In the genomic region with DNA sequence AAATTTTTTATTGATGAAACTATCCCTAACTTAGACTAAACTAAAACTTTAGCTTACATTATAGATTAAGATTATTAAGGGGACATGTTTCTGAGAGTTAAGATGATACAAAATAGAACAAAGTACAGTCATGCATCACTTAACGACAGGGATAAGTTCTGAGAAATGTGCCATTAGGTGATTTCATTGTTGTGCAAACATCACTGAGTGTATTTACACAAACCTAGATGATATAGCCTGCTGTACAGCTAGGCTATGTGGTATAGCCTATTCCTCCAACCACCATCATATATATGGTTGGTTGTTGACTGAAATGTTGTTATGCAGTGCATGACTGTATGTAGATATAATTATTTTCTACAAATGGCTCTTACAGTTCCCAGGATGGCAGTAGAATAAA, we compare ENCODE assay signal across 15 cellular contexts. TPM values are rescaled to one million over a fixed set of nuclear protein-coding genes. Genes with fewer than 3 reads are reported as not detected.
DNase-seq lines count a peak whose midpoint lies in the region; ATAC-seq, FAIRE-seq and TF ChIP-seq lines count a peak whose summit lies in the region.
"Had no signal": no experiment of that assay in that cellular context is flagged by ENCODE, and none has a peak within 500 bp of the region (broad histone marks: within the 10 kb centered on the region; RNA-seq: fewer than 3 reads in every experiment).

No MANE protein-coding gene starts in this region.

- ATAC-seq in left colon, result peak; percentile 71
- no peak for ATAC-seq in naive thymus-derived CD4-positive, alpha-beta T cell
- ATAC-seq: A549, GM12878, HCT116 had no signal

- no peak overlapping the region for H3K4me3 Mint-ChIP-seq in chondrocyte (ENCODE audit: unreplicated experiment)
- no peak overlapping the region for H3K4me3 Mint-ChIP-seq in naive thymus-derived CD4-positive, alpha-beta T cell
- H3K4me3 Mint-ChIP-seq: CD4-positive, alpha-beta memory T cell had no signal

- H3K4me1 Mint-ChIP-seq in chondrocyte (ENCODE audit: low read depth), result peaks cover 3% of the 10 kb centered on the region
- no peaks in the 10 kb centered on the region for H3K4me1 Mint-ChIP-seq in naive thymus-derived CD4-positive, alpha-beta T cell
- H3K4me1 Mint-ChIP-seq: CD4-positive, alpha-beta memory T cell had no signal

- intact Hi-C loops in left colon (cut with DNase I, micrococcal nuclease), result no loop called here
- intact Hi-C loops in naive thymus-derived CD4-positive, alpha-beta T cell (cut with micrococcal nuclease), result no loop called here

- peaks cover 8% of the 10 kb centered on the region for H3K36me3 Mint-ChIP-seq in chondrocyte (ENCODE audit: low read depth)
- peaks cover 0 to 19% (median 5%) of the 10 kb centered on the region in 5 donors for H3K36me3 Mint-ChIP-seq in naive thymus-derived CD4-positive, alpha-beta T cell

- H3K27ac ChIP-seq in naive thymus-derived CD4-positive, alpha-beta T cell (ENCODE audit: low read depth, low read length), result no peak overlapping the region
- H3K27ac ChIP-seq: A549, C4-2B, GM23248 had no signal

- POLR2A ChIA-PET in naive thymus-derived CD4-positive, alpha-beta T cell (lab: Charles Lee), result no interaction called here

- no peaks in the 10 kb centered on the region for H3K27me3 ChIP-seq in naive thymus-derived CD4-positive, alpha-beta T cell (ENCODE audit: control insufficient read depth in 2 of 2, insufficient read depth in 2 of 2, low read length in 2 of 2)
- H3K27me3 ChIP-seq: BE2C had no signal

- H3K27me3 Mint-ChIP-seq in chondrocyte (ENCODE audit: low read depth), result no peaks in the 10 kb centered on the region
- no peaks in the 10 kb centered on the region for H3K27me3 Mint-ChIP-seq in naive thymus-derived CD4-positive, alpha-beta T cell
- H3K27me3 Mint-ChIP-seq: CD4-positive, alpha-beta memory T cell had no signal

- H3K36me3 ChIP-seq in naive thymus-derived CD4-positive, alpha-beta T cell (ENCODE audit: control insufficient read depth in 2 of 3, insufficient read depth in 3 of 3, low read length in 3 of 3), result peaks cover 0 to 28% (median 0%) of the 10 kb centered on the region in 3 experiments

- CTCF ChIA-PET in naive thymus-derived CD4-positive, alpha-beta T cell (lab: Charles Lee), result no interaction called here

- H3K9me3 Mint-ChIP-seq in chondrocyte (ENCODE audit: low read depth), result no peaks in the 10 kb centered on the region
- no peaks in the 10 kb centered on the region for H3K9me3 Mint-ChIP-seq in naive thymus-derived CD4-positive, alpha-beta T cell
- H3K9me3 Mint-ChIP-seq: CD4-positive, alpha-beta memory T cell had no signal

- H3K9me3 ChIP-seq in naive thymus-derived CD4-positive, alpha-beta T cell (ENCODE audit: control insufficient read depth in 2 of 3, low read length in 3 of 3), result no peaks in the 10 kb centered on the region
- H3K9me3 ChIP-seq: A549, BE2C had no signal

- no peaks in the 10 kb centered on the region for H3K4me1 ChIP-seq in naive thymus-derived CD4-positive, alpha-beta T cell (ENCODE audit: control insufficient read depth in 2 of 2, insufficient read depth in 2 of 2, low read length in 2 of 2)
- H3K4me1 ChIP-seq: A549, BE2C had no signal

- FAIRE-seq in urothelium cell line (lab: Jason Lieb, UNC), result peak; percentile 96
- FAIRE-seq: A549, GM12878, H54 had no signal

- no peak overlapping the region for H3K27ac Mint-ChIP-seq in chondrocyte (ENCODE audit: unreplicated experiment)
- H3K27ac Mint-ChIP-seq in naive thymus-derived CD4-positive, alpha-beta T cell, result no peak overlapping the region

- H3K4me3 ChIP-seq in naive thymus-derived CD4-positive, alpha-beta T cell (ENCODE audit: low read length), result no peak overlapping the region
- H3K4me3 ChIP-seq: A549, GM12878, GM23248 had no signal

- DNase-seq in NCI-H748 (lab: John Stamatoyannopoulos, UW; ENCODE audit: unreplicated experiment) (peak; percentile 8), NCI-H748 treated with DMSO at 0.1 percent for 48 hours (lab: John Stamatoyannopoulos, UW) (no peak), NCI-H69 (lab: John Stamatoyannopoulos, UW) (peak; percentile 31), left colon (no peak), urothelium cell line (ENCODE audit: low spot score) (no peak), chondrocyte (ENCODE audit: low spot score) (no peak)
- no peak for DNase-seq in naive thymus-derived CD4-positive, alpha-beta T cell
- DNase-seq: BE2C; CD4-positive, alpha-beta memory T cell; GM23248 had no signal

- no peak for TF ChIP-seq CTCF in chondrocyte (IDR thresholded peaks at IDR 0.05)

RNA-seq across cellular contexts. Expression of a gene that starts 46.5 kb away (rescaled TPM):
- 10 to 100 TPM; 80.3 to 91.2 TPM for total RNA-seq in left colon
- 72.6 to 77.8 TPM (median 74.9 TPM) in 3 replicates for total RNA-seq in chondrocyte
- 10 to 100 TPM; 28.5 to 41.5 (median 33.4) TPM for total RNA-seq in naive thymus-derived CD4-positive, alpha-beta T cell
- polyA plus RNA-seq in naive thymus-derived CD4-positive, alpha-beta T cell, result 10 to 100 TPM; 43.3 to 45.6 TPM

RNA-seq across cellular contexts. Expression of a gene that starts 47.0 kb away (rescaled TPM):
- total RNA-seq in left colon (10 to 100 TPM; 58.1 to 66.2 TPM), chondrocyte (88.3 to 91.5 TPM (median 90.5 TPM) in 3 replicates)
- total RNA-seq in naive thymus-derived CD4-positive, alpha-beta T cell, result 100 to 1,000 TPM in 1 of 5 experiments, 10 to 100 TPM in 4; 41.4 to 115 (median 49.4) TPM
- polyA plus RNA-seq in naive thymus-derived CD4-positive, alpha-beta T cell, result 100 to 1,000 TPM in 1 of 2 donors, 10 to 100 TPM in 1; 65.1 to 112 TPM

Comparison
In these comparisons a context has a peak if more than half of its experiments do, and no peak if none do; other contexts are left out.
1. DNase-seq: peak in NCI-H748 (single experiment) and NCI-H69 (single experiment); none in NCI-H748 treated with DMSO at 0.1 percent for 48 hours (single experiment), left colon (0 of 2), urothelium cell line (single experiment), chondrocyte (single experiment) and naive thymus-derived CD4-positive, alpha-beta T cell (0 of 9).